ENCODE assay signal across 2 cellular contexts in genomic region chr17:2689411-2690164, GRCh38.
TF ChIP-seq lines count a peak whose summit lies in the region.

No MANE protein-coding gene starts in this region.

TF ChIP-seq in H1, 55 proteins besides CTCF, POLR2A, EP300 and RAD21:
- TF ChIP-seq CHD1 (IDR thresholded peaks at IDR 0.05; ENCODE audit: low read depth, low read length) = no peak
- TF ChIP-seq HDAC6 (IDR thresholded peaks at IDR 0.05; ENCODE audit: low read depth, low read length) = no peak
- no peak for TF ChIP-seq NRF1 (IDR thresholded peaks at IDR 0.05; ENCODE audit: low read depth, low read length)
- no peak for TF ChIP-seq EGR1 (IDR thresholded peaks at IDR 0.05; ENCODE audit: borderline replicate concordance, low read depth, low read length)
- no peak for TF ChIP-seq YY1 (IDR thresholded peaks at IDR 0.05; ENCODE audit: low read depth, low read length)
- no peak for TF ChIP-seq BRCA1 (IDR thresholded peaks at IDR 0.05; ENCODE audit: low read depth, low read length)
- TF ChIP-seq SP2 (IDR thresholded peaks at IDR 0.05; ENCODE audit: low read length) = no peak
- no peak for TF ChIP-seq ATF2 (IDR thresholded peaks at IDR 0.05; ENCODE audit: low read length)
- TF ChIP-seq SIN3A (conservative IDR thresholded peaks at IDR 0.05 in 1 of 2, IDR thresholded peaks at IDR 0.05 in 1 of 2; ENCODE audit: low read depth in 1 of 2, low read length in 2 of 2) = no peak
- TF ChIP-seq KDM1A (IDR thresholded peaks at IDR 0.05; ENCODE audit: borderline replicate concordance, low read length) = no peak
TF ChIP-seq in H1: peak in this region for 0.

TF ChIP-seq in neural cell, 6 proteins besides CTCF, POLR2A, EP300 and RAD21:
- no peak for TF ChIP-seq MXI1 (conservative IDR thresholded peaks at IDR 0.05; ENCODE audit: poor library complexity, severe bottlenecking)
- no peak for TF ChIP-seq EZH2 (IDR thresholded peaks at IDR 0.05; ENCODE audit: borderline replicate concordance, insufficient read depth, low read length, poor library complexity, severe bottlenecking)
- no peak for TF ChIP-seq TAF1 (IDR thresholded peaks at IDR 0.05; ENCODE audit: low read depth)
- TF ChIP-seq REST (IDR thresholded peaks at IDR 0.05; ENCODE audit: borderline replicate concordance) = no peak
- peak; percentile 33 for TF ChIP-seq POLR2AphosphoS5 (IDR thresholded peaks at IDR 0.05)
- no peak for TF ChIP-seq SMC3 (conservative IDR thresholded peaks at IDR 0.05; ENCODE audit: poor library complexity)
